ENCODE assay signal across 23 cellular contexts in the genomic region with DNA sequence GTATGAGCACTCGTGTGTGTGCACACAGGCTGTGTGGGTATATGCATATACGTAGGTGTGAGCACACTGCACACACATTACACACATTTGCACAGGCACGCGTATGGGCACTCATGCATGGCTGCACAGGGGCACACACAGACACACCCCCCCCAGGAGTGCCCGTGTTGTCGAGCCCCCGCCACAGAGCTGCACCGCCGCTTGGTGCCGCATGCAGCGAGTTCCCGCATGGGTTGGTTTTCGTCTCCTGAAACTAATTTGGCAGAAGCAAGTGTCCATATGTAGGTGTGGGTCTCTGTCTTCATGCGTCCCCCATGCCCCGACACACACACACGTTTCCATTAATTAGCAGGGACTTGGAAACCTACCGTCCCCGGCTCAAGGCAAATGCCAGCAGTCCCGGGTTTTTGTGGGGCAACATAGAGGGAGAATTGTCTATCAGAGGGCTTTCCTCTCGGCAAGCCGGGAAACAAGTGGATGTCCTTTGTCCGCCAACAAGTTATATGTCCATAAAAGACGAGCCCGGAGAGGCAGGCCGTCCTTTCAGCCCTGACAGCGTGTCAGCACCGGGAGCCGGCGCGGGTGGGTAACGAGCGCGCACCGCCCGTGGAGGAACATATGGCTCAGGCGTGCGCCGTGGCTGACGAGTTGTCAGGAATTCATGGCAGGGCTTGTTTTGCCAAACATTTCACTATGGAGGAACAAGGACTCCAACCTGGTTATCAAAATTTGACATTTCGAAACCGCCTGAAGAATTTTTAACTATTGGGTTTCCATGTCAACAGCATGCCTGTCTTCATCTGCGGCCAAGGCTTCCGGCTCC.
DNase-seq lines count a peak whose midpoint lies in the region; FAIRE-seq and TF ChIP-seq lines count a peak whose summit lies in the region.
"Had no signal": no experiment of that assay in that cellular context is flagged by ENCODE, and none has a peak within 500 bp of the region (broad histone marks: within the 10 kb centered on the region; RNA-seq: fewer than 3 reads in every experiment).

No MANE protein-coding gene starts in this region.

- H3K4me1 Mint-ChIP-seq in MCF 10A (ENCODE audit: insufficient read depth, unreplicated experiment) (no peaks in the 10 kb centered on the region), Caco-2 (ENCODE audit: low read depth, unreplicated experiment) (no peaks in the 10 kb centered on the region)

- DNase-seq in breast epithelium (ENCODE audit: low spot score in 2 of 2) (peak in 1 of 2 donors; percentile 27), MCF 10A (ENCODE audit: unreplicated experiment) (no peak), neuronal stem cell (ENCODE audit: low spot score) (no peak), T-helper 1 cell (no peak), DMS53 (lab: John Stamatoyannopoulos, UW) (no peak), GM12892 (ENCODE audit: insufficient read length) (no peak), Caco-2 (no peak)
- DNase-seq: activated CD4-positive, alpha-beta T cell treated with anti-CD3 and anti-CD28 coated beads for 48 hours; activated effector memory CD4-positive, alpha-beta T cell treated with anti-CD3 and anti-CD28 coated beads, Interleukin-2, amount 50 U/mL, for 16 hours; adrenal gland; foreskin keratinocyte; left ventricle myocardium superior; NCI-H226; ovary; stimulated activated CD4-positive, alpha-beta T cell treated with anti-CD3 and anti-CD28 coated beads, Interleukin-4, amount 100 ng/mL, for 4 hours had no signal

- H3K4me3 Mint-ChIP-seq in MCF 10A (ENCODE audit: unreplicated experiment) (no peak overlapping the region), Caco-2 (ENCODE audit: unreplicated experiment) (no peak overlapping the region)
- H3K4me3 Mint-ChIP-seq: GM23338 had no signal

- no peak for FAIRE-seq in GM12892 (lab: Jason Lieb, UNC)
- FAIRE-seq: colon, endothelial cell of umbilical vein, GM18507, TTC549 had no signal

- H3K36me3 Mint-ChIP-seq in MCF 10A (ENCODE audit: insufficient read depth, unreplicated experiment) (no peaks in the 10 kb centered on the region), Caco-2 (ENCODE audit: insufficient read depth, unreplicated experiment) (no peaks in the 10 kb centered on the region)

- no peak overlapping the region for H2BK120ac ChIP-seq in neuronal stem cell (ENCODE audit: low read depth, low read length)

- no peak overlapping the region for H3K4me2 ChIP-seq in neuronal stem cell (ENCODE audit: insufficient read depth, low read length, poor library complexity, severe bottlenecking)
- H3K4me2 ChIP-seq: GM23338 had no signal

- POLR2A ChIA-PET in MCF 10A (lab: Yijun Ruan, JAX) (no interaction called here), Caco-2 (lab: Charles Lee) (no interaction called here)

- no CpG with 5 or more reads among the region's 43 CpGs for WGBS in neuronal stem cell (ENCODE audit: extremely low coverage in 2 of 2, insufficient read length in 2 of 2, insufficient replicate concordance in 1 of 2), 2 donors

- peak overlapping the region; percentile 42 for H3K14ac ChIP-seq in neuronal stem cell (ENCODE audit: low read length)

- H3K27me3 Mint-ChIP-seq in MCF 10A (ENCODE audit: insufficient read depth, unreplicated experiment) (no peaks in the 10 kb centered on the region), Caco-2 (ENCODE audit: insufficient read depth, unreplicated experiment) (peaks cover 5% of the 10 kb centered on the region)

- no peak overlapping the region for H2BK15ac ChIP-seq in neuronal stem cell (ENCODE audit: low read length)

- H4K8ac ChIP-seq in neuronal stem cell (ENCODE audit: low read depth, low read length): no peak overlapping the region

- H3K4me1 ChIP-seq in breast epithelium: no peaks in the 10 kb centered on the region
- H3K4me1 ChIP-seq in neuronal stem cell (ENCODE audit: control insufficient read depth in 2 of 2, insufficient read depth in 1 of 2, low read depth in 1 of 2, low read length in 2 of 2): peaks cover 0 to 15% of the 10 kb centered on the region in 2 donors
- H3K4me1 ChIP-seq in Caco-2: no peaks in the 10 kb centered on the region
- H3K4me1 ChIP-seq: adrenal gland, foreskin keratinocyte had no signal

- H3K9me3 ChIP-seq in breast epithelium (no peaks in the 10 kb centered on the region), neuronal stem cell (replicated peaks in 1 of 2; ENCODE audit: control insufficient read depth in 2 of 2, insufficient read depth in 1 of 2, low read depth in 1 of 2, low read length in 2 of 2) (peaks cover 0 to 3% of the 10 kb centered on the region in 2 donors), Caco-2 (no peaks in the 10 kb centered on the region)
- H3K9me3 ChIP-seq: adrenal gland, ovary had no signal

- H3K79me1 ChIP-seq in neuronal stem cell (ENCODE audit: low read depth, low read length): no peaks in the 10 kb centered on the region

- H3K27ac Mint-ChIP-seq in MCF 10A (ENCODE audit: low read depth, unreplicated experiment) (no peak overlapping the region), Caco-2 (ENCODE audit: unreplicated experiment) (no peak overlapping the region)
- H3K27ac Mint-ChIP-seq: GM23338 had no signal

- no peak overlapping the region for H2BK12ac ChIP-seq in neuronal stem cell (ENCODE audit: low read length)

- H3K36me3 ChIP-seq in breast epithelium (no peaks in the 10 kb centered on the region), neuronal stem cell (replicated peaks in 1 of 2; ENCODE audit: control insufficient read depth in 2 of 2, insufficient read depth in 2 of 2, low read length in 2 of 2) (peaks cover 0 to 4% of the 10 kb centered on the region in 2 donors), Caco-2 (ENCODE audit: control insufficient read depth, insufficient read depth, low read length) (no peaks in the 10 kb centered on the region)
- H3K36me3 ChIP-seq: adrenal gland, ovary had no signal

- BruUV-seq in MCF 10A (replicated peaks; lab: Mats Ljungman, UMichigan) (no TSS peak), Caco-2 (replicated peaks; lab: Mats Ljungman, UMichigan) (no TSS peak)

- H3K18ac ChIP-seq in neuronal stem cell (ENCODE audit: low read length): peak overlapping the region; percentile 72

- H3K27ac ChIP-seq in breast epithelium (peak overlapping the region; percentile 38 to 61), cingulate gyrus (ENCODE audit: low read depth, low read length) (peak overlapping the region; percentile 80), neuronal stem cell (replicated peaks; ENCODE audit: low read length) (no peak overlapping the region)
- H3K27ac ChIP-seq: adrenal gland, C4-2B, foreskin keratinocyte, ovary, RWPE1 had no signal

- H2AK5ac ChIP-seq in neuronal stem cell (ENCODE audit: low read depth, low read length): peak overlapping the region; percentile 31

- H3K4me3 ChIP-seq in breast epithelium: peak overlapping the region in 2 of 3 donors; percentile 33 to 47
- peak overlapping the region in 1 of 2 donors; percentile 67 for H3K4me3 ChIP-seq in neuronal stem cell (ENCODE audit: low read length in 2 of 2)
- H3K4me3 ChIP-seq in Caco-2 (ENCODE audit: low read depth, low read length): no peak overlapping the region
- H3K4me3 ChIP-seq: adrenal gland, GM23338, ovary had no signal

- no peak overlapping the region for H3K4ac ChIP-seq in neuronal stem cell (ENCODE audit: low read length)

- no peak for TF ChIP-seq POLR2A in breast epithelium (IDR thresholded peaks at IDR 0.05)
- TF ChIP-seq POLR2A in GM12892 (IDR thresholded peaks at IDR 0.05; ENCODE audit: low read depth, low read length): no peak

- H3K27me3 ChIP-seq in breast epithelium (peaks cover 0 to 12% of the 10 kb centered on the region in 2 donors), neuronal stem cell (ENCODE audit: control insufficient read depth in 3 of 3, insufficient read depth in 3 of 3, low read depth in 1 of 3, low read length in 3 of 3) (no peaks in the 10 kb centered on the region), Caco-2 (replicated peaks; ENCODE audit: control insufficient read depth, insufficient read depth, low read length) (no peaks in the 10 kb centered on the region)
- H3K27me3 ChIP-seq: adrenal gland, foreskin keratinocyte, ovary had no signal

- H3K9me3 Mint-ChIP-seq in MCF 10A (ENCODE audit: unreplicated experiment): peaks cover 15% of the 10 kb centered on the region
- no peaks in the 10 kb centered on the region for H3K9me3 Mint-ChIP-seq in Caco-2 (ENCODE audit: unreplicated experiment)
- H3K9me3 Mint-ChIP-seq: GM23338 had no signal

- CTCF ChIA-PET in MCF 10A (lab: Yijun Ruan, JAX): no interaction called here
- CTCF ChIA-PET in Caco-2 (lab: Charles Lee): no interaction called here

- H2BK5ac ChIP-seq in neuronal stem cell (ENCODE audit: low read length): no peak overlapping the region

- peak overlapping the region; percentile 37 for H3K23ac ChIP-seq in neuronal stem cell (ENCODE audit: low read depth, low read length, poor library complexity)

- H3K9ac ChIP-seq in neuronal stem cell (ENCODE audit: low read depth, low read length, poor library complexity): no peak overlapping the region

- intact Hi-C loops in breast epithelium (cut with DNase I; ENCODE audit: low total_unique reads) (no loop called here), MCF 10A (cut with micrococcal nuclease) (no loop called here), Caco-2 (cut with micrococcal nuclease; ENCODE audit: unreplicated experiment) (no loop called here)

- peak overlapping the region; percentile 56 for H4K91ac ChIP-seq in neuronal stem cell (ENCODE audit: low read depth, low read length, poor library complexity)

- no peak overlapping the region for H2AFZ ChIP-seq in neuronal stem cell (ENCODE audit: low read length)
- H2AFZ ChIP-seq: GM23338 had no signal

- TF ChIP-seq CTCF in breast epithelium (IDR thresholded peaks at IDR 0.05): no peak
- no peak for TF ChIP-seq CTCF in MCF 10A (IDR thresholded peaks at IDR 0.05; ENCODE audit: unreplicated experiment)
- TF ChIP-seq CTCF in Caco-2 (IDR thresholded peaks at IDR 0.05; ENCODE audit: insufficient read depth in 1 of 2, low read depth in 1 of 2, low read length in 1 of 2, severe bottlenecking in 1 of 2, unreplicated experiment in 1 of 2): no peak
